In the genomic region with DNA sequence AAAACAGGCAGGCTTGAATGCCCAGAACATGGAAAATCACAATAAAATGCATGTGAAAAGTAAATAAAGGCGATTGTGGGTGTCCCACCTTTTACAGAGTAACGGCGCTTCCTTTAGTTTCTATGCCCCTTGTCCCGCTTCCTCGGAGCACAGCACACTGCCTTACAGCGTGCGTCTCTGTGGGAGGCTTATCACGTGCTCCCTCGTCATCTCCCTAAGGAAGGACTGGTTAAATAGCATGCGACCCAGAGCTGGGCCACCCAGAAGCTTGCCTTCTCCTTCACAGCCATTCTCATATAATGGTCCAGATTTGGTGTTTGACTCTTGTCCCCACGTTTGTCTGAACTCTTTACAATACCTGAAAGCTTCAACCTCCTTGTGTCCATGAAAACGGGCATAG, we compare ENCODE assay signal across 3 cellular contexts.
A peak's percentile ranks its signal among the peaks of the same experiment; 100 is the strongest.
TF ChIP-seq lines count a peak whose summit lies in the region.

No MANE protein-coding gene starts in this region.

TF ChIP-seq in GM23338, 12 proteins besides CTCF, POLR2A, EP300 and RAD21 (continues in another document):
- TF ChIP-seq ETS1 (IDR thresholded peaks at IDR 0.05) (no peak), EZH2phosphoT487 (IDR thresholded peaks at IDR 0.05; ENCODE audit: unreplicated experiment) (no peak), STAT1 (IDR thresholded peaks at IDR 0.05; ENCODE audit: unreplicated experiment) (no peak), JUNB (IDR thresholded peaks at IDR 0.05; ENCODE audit: unreplicated experiment) (no peak), ZNF114 (CRISPR knock-in tag; IDR thresholded peaks at IDR 0.05) (no peak), POLR2AphosphoS5 (IDR thresholded peaks at IDR 0.05; ENCODE audit: low read depth) (no peak), NANOG (IDR thresholded peaks at IDR 0.05; ENCODE audit: borderline replicate concordance) (no peak), CREB1 (CRISPR knock-in tag; IDR thresholded peaks at IDR 0.05; ENCODE audit: low read depth) (no peak)

TF ChIP-seq in WTC11, 78 proteins besides CTCF, POLR2A, EP300 and RAD21:
- TF ChIP-seq, protein P1, sequence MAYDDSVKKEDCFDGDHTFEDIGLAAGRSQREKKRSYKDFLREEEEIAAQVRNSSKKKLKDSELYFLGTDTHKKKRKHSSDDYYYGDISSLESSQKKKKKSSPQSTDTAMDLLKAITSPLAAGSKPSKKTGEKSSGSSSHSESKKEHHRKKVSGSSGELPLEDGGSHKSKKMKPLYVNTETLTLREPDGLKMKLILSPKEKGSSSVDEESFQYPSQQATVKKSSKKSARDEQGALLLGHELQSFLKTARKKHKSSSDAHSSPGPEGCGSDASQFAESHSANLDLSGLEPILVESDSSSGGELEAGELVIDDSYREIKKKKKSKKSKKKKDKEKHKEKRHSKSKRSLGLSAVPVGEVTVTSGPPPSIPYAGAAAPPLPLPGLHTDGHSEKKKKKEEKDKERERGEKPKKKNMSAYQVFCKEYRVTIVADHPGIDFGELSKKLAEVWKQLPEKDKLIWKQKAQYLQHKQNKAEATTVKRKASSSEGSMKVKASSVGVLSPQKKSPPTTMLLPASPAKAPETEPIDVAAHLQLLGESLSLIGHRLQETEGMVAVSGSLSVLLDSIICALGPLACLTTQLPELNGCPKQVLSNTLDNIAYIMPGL (CRISPR knock-in tag; IDR thresholded peaks at IDR 0.05): no peak
- no peak for TF ChIP-seq ZNF423 (CRISPR knock-in tag; IDR thresholded peaks at IDR 0.05)
- TF ChIP-seq GRHL2 (CRISPR knock-in tag; IDR thresholded peaks at IDR 0.05; ENCODE audit: insufficient replicate concordance, severe bottlenecking): no peak
- no peak for TF ChIP-seq JUN (CRISPR knock-in tag; IDR thresholded peaks at IDR 0.05)
- peak; percentile 29; the same call in 1 of the 2 replicates for TF ChIP-seq USF2 (CRISPR knock-in tag; IDR thresholded peaks at IDR 0.05)
- TF ChIP-seq, protein P2, sequence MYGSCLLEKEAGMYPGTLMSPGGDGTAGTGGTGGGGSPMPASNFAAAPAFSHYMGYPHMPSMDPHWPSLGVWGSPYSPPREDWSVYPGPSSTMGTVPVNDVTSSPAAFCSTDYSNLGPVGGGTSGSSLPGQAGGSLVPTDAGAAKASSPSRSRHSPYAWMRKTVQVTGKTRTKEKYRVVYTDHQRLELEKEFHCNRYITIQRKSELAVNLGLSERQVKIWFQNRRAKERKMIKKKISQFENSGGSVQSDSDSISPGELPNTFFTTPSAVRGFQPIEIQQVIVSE (CRISPR knock-in tag; IDR thresholded peaks at IDR 0.05; ENCODE audit: borderline replicate concordance): no peak

TF ChIP-seq in H1, 55 proteins besides CTCF, POLR2A, EP300 and RAD21:
- no peak for TF ChIP-seq ATF2 (IDR thresholded peaks at IDR 0.05; ENCODE audit: low read length)
- TF ChIP-seq CHD1 (IDR thresholded peaks at IDR 0.05; ENCODE audit: low read depth, low read length): no peak
- TF ChIP-seq RBBP5 (IDR thresholded peaks at IDR 0.05; ENCODE audit: borderline replicate concordance, low read depth, low read length): no peak
- no peak for TF ChIP-seq SP1 (IDR thresholded peaks at IDR 0.05; ENCODE audit: low read depth, low read length)
- TF ChIP-seq TAF1 (IDR thresholded peaks at IDR 0.05; ENCODE audit: low read depth, low read length): no peak
TF ChIP-seq in H1: peak in this region for 0.
